In the genomic region with DNA sequence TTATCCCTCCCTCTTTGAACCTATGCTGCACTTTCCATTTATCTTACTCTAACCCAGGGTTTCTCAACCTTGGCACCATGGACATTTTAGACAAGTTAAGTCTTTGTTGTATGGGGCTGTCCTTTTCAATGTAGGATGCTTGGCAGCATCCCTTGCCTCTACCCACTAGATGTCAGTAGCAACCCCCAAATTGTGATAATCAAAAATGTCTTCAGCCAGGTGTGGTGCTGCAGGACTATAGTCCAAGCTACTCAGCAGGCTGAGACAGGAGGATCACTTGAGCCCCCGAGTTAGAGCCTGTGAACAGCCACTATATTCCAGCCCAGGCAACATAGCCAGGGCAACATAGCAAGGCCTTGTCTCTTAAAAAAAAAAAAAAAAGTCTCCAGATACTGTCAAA, we compare ENCODE assay signal across 9 cellular contexts. TPM values are rescaled to one million over a fixed set of nuclear protein-coding genes. Genes with fewer than 3 reads are reported as not detected.
DNase-seq lines count a peak whose midpoint lies in the region; ATAC-seq and TF ChIP-seq lines count a peak whose summit lies in the region.
"Had no signal": no experiment of that assay in that cellular context is flagged by ENCODE, and none has a peak within 500 bp of the region (broad histone marks: within the 10 kb centered on the region; RNA-seq: fewer than 3 reads in every experiment).

No MANE protein-coding gene starts in this region.

- no peak overlapping the region for H3K9ac ChIP-seq in mammary epithelial cell (ENCODE audit: insufficient read depth, low read length)
- H3K9ac ChIP-seq: parathyroid adenoma had no signal

- H3K27ac ChIP-seq in mammary epithelial cell (ENCODE audit: insufficient read depth, low read depth, low read length) (no peak overlapping the region), osteoblast (ENCODE audit: low read depth, low read length) (no peak overlapping the region)
- H3K27ac ChIP-seq: parathyroid adenoma had no signal

- TF ChIP-seq CTCF in mammary epithelial cell (conservative IDR thresholded peaks at IDR 0.05 in 1 of 2, IDR thresholded peaks at IDR 0.05 in 1 of 2; ENCODE audit: extremely low read depth in 1 of 2, insufficient read depth in 1 of 2, low read depth in 1 of 2, low read length in 2 of 2) = peak; percentile 39 to 58
- peak; percentile 42 for TF ChIP-seq CTCF in osteoblast (IDR thresholded peaks at IDR 0.05; ENCODE audit: extremely low read depth, low read depth, low read length)
- no peak for TF ChIP-seq CTCF in CD14-positive monocyte (IDR thresholded peaks at IDR 0.05)

- H4K20me1 ChIP-seq in mammary epithelial cell (ENCODE audit: insufficient read depth, low read length) = no peaks in the 10 kb centered on the region
- H4K20me1 ChIP-seq in osteoblast (ENCODE audit: insufficient read depth, low read length) = no peaks in the 10 kb centered on the region

- H3K9me3 ChIP-seq in mammary epithelial cell (replicated peaks; ENCODE audit: insufficient read depth, low read length) = no peaks in the 10 kb centered on the region
- H3K9me3 ChIP-seq in osteoblast (ENCODE audit: low read depth, low read length) = no peaks in the 10 kb centered on the region

- peaks cover 16% of the 10 kb centered on the region for H3K27me3 ChIP-seq in mammary epithelial cell (ENCODE audit: insufficient read depth, low read length)
- peaks cover 19% of the 10 kb centered on the region for H3K27me3 ChIP-seq in osteoblast (ENCODE audit: insufficient read depth, low read length)

- no peaks in the 10 kb centered on the region for H3K9me3 Mint-ChIP-seq in CD14-positive monocyte
- H3K9me3 Mint-ChIP-seq: activated naive CD8-positive, alpha-beta T cell treated with anti-CD3 and anti-CD28 coated beads, Interleukin-2, amount 10 ng/mL, durations not matched to agents 7 days and 5 days had no signal

- H3K36me3 ChIP-seq in mammary epithelial cell (ENCODE audit: insufficient read depth, low read length) = no peaks in the 10 kb centered on the region
- no peaks in the 10 kb centered on the region for H3K36me3 ChIP-seq in osteoblast (ENCODE audit: insufficient read depth, low read length)

- H3K4me1 ChIP-seq in mammary epithelial cell (ENCODE audit: insufficient read depth, low read length) (no peaks in the 10 kb centered on the region), osteoblast (ENCODE audit: insufficient read depth, low read length) (no peaks in the 10 kb centered on the region)
- H3K4me1 ChIP-seq: parathyroid adenoma had no signal

- no peaks in the 10 kb centered on the region for H3K36me3 Mint-ChIP-seq in CD14-positive monocyte
- H3K36me3 Mint-ChIP-seq: activated naive CD8-positive, alpha-beta T cell treated with anti-CD3 and anti-CD28 coated beads, Interleukin-2, amount 10 ng/mL, durations not matched to agents 7 days and 5 days had no signal

- no peak overlapping the region for H3K4me3 Mint-ChIP-seq in CD14-positive monocyte
- H3K4me3 Mint-ChIP-seq: activated naive CD8-positive, alpha-beta T cell treated with anti-CD3 and anti-CD28 coated beads, Interleukin-2, amount 10 ng/mL, durations not matched to agents 7 days and 5 days had no signal

- CTCF ChIA-PET in mammary epithelial cell (lab: Charles Lee; ENCODE audit: low non-redundant PET) = no interaction called here

- in situ Hi-C loops in mammary epithelial cell (cut with MboI; ENCODE audit: low sequenced_read_pairs in 2 of 2) = no loop called here

- ATAC-seq in GM18499 (IDR thresholded peaks at IDR 0.05; ENCODE audit: insufficient read depth, unreplicated experiment) = peak; percentile 50

- no TSS peak for BruUV-seq in mammary epithelial cell (replicated peaks; lab: Mats Ljungman, UMichigan)

- 0% methylated on average over 1 of the region's 1 CpG for WGBS in mammary epithelial cell (ENCODE audit: low coverage, missing lambda C conversion rate)

- H2AFZ ChIP-seq in mammary epithelial cell (ENCODE audit: low read depth, low read length) = no peak overlapping the region
- no peak overlapping the region for H2AFZ ChIP-seq in osteoblast (ENCODE audit: low read length)
- H2AFZ ChIP-seq: parathyroid adenoma had no signal

- no peaks in the 10 kb centered on the region for H3K4me1 Mint-ChIP-seq in CD14-positive monocyte
- H3K4me1 Mint-ChIP-seq: activated naive CD8-positive, alpha-beta T cell treated with anti-CD3 and anti-CD28 coated beads, Interleukin-2, amount 10 ng/mL, durations not matched to agents 7 days and 5 days had no signal

- H3K4me3 ChIP-seq in mammary epithelial cell (replicated peaks in 1 of 3; ENCODE audit: insufficient read depth in 1 of 3, low read depth in 2 of 3, low read length in 3 of 3) = no peak overlapping the region
- no peak overlapping the region for H3K4me3 ChIP-seq in osteoblast (ENCODE audit: insufficient read depth, low read length)

- dilution Hi-C loops in mammary epithelial cell (cut with HindIII; ENCODE audit: low sequenced_read_pairs) = no loop called here

- no peak overlapping the region for H3K27ac Mint-ChIP-seq in CD14-positive monocyte
- H3K27ac Mint-ChIP-seq: activated naive CD8-positive, alpha-beta T cell treated with anti-CD3 and anti-CD28 coated beads, Interleukin-2, amount 10 ng/mL, durations not matched to agents 7 days and 5 days had no signal

- no peak overlapping the region for H3K4me2 ChIP-seq in mammary epithelial cell (ENCODE audit: insufficient read depth, low read depth, low read length)
- no peak overlapping the region for H3K4me2 ChIP-seq in osteoblast (ENCODE audit: insufficient read depth, low read length)

- intact Hi-C loops in mammary epithelial cell (cut with micrococcal nuclease) (loop anchor here (2.0 kb wide), 2 partner anchors 452 to 464 kb away; no protein-coding TSS in a partner anchor), CD14-positive monocyte (cut with micrococcal nuclease) (no loop called here)

- H3K79me2 ChIP-seq in mammary epithelial cell (ENCODE audit: insufficient read depth, low read length) (no peaks in the 10 kb centered on the region), osteoblast (ENCODE audit: insufficient read depth, low read length) (no peaks in the 10 kb centered on the region)
- H3K79me2 ChIP-seq: parathyroid adenoma had no signal

- H3K27me3 Mint-ChIP-seq in CD14-positive monocyte (ENCODE audit: low read depth in 3 of 3) = peaks cover 0 to 16% (median 5%) of the 10 kb centered on the region in 3 donors
- H3K27me3 Mint-ChIP-seq: activated naive CD8-positive, alpha-beta T cell treated with anti-CD3 and anti-CD28 coated beads, Interleukin-2, amount 10 ng/mL, durations not matched to agents 7 days and 5 days had no signal

- DNase-seq in NCI-H1105 treated with DMSO at 0.1 percent for 48 hours (lab: John Stamatoyannopoulos, UW) (peak; percentile 56), mammary epithelial cell (peak; percentile 36), osteoblast (ENCODE audit: insufficient read length, low spot score, missing footprints) (no peak), CD14-positive monocyte (ENCODE audit: low spot score) (no peak), GDM1 (lab: John Stamatoyannopoulos, UW) (no peak)
- no peak for DNase-seq in activated CD4-positive, alpha-beta T cell treated with anti-CD3 and anti-CD28 coated beads for 4 hours
- DNase-seq: activated naive CD8-positive, alpha-beta T cell treated with anti-CD3 and anti-CD28 coated beads, Interleukin-2, amount 10 ng/mL, durations not matched to agents 7 days and 5 days had no signal

RNA-seq across cellular contexts. Expression of gene LRCH2, which starts 7.0 kb away (rescaled TPM):
- under 1 TPM in 1 of 2 donors, not detected in 1; 0.33 TPM for total RNA-seq in mammary epithelial cell
- not detected for polyA plus RNA-seq in mammary epithelial cell
- not detected for polyA minus RNA-seq in mammary epithelial cell
- total RNA-seq in osteoblast = 2.1 and 2.5 TPM in 2 replicates
- not detected for polyA plus RNA-seq in CD14-positive monocyte
- total RNA-seq: activated naive CD8-positive, alpha-beta T cell treated with anti-CD3 and anti-CD28 coated beads, Interleukin-2, amount 10 ng/mL, durations not matched to agents 7 days and 5 days had no signal

RNA-seq across cellular contexts. Expression of gene RBMXL3, which starts 37.7 kb away (rescaled TPM):
- total RNA-seq in mammary epithelial cell (not detected), osteoblast (not detected in 2 replicates)
- polyA plus RNA-seq in mammary epithelial cell (not detected), CD14-positive monocyte (not detected)
- polyA minus RNA-seq in mammary epithelial cell = not detected
- total RNA-seq: activated naive CD8-positive, alpha-beta T cell treated with anti-CD3 and anti-CD28 coated beads, Interleukin-2, amount 10 ng/mL, durations not matched to agents 7 days and 5 days had no signal

Comparison
In these comparisons a context has a peak if more than half of its experiments do, and no peak if none do; other contexts are left out.
1. DNase-seq: peak in NCI-H1105 treated with DMSO at 0.1 percent for 48 hours (single experiment) and mammary epithelial cell (single experiment); none in osteoblast (single experiment), activated CD4-positive, alpha-beta T cell treated with anti-CD3 and anti-CD28 coated beads for 4 hours (0 of 2), CD14-positive monocyte (single experiment) and GDM1 (single experiment).